9 cellular contexts compared by ENCODE assay signal in the genomic region with DNA sequence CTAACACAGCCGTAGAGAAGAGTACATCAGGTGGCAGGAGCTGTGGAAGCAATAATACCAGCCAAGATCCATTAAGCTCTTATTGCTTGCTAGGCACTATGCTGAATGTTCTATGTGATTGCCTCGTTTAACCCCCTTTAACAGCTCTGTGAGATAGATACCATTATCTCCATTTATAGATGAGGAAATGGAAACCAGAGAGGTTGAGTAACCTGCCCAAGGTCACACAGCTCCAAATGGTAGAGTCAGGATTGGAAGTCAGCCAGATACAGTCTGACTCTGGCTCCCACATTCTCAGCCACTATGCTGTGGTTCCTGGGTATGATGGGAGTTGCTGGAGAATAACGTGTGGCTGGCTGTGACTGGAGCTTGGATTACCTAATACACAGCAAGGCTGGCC.
"Had no signal": no experiment of that assay in that cellular context is flagged by ENCODE, and none has a peak within 500 bp of the region (broad histone marks: within the 10 kb centered on the region; RNA-seq: fewer than 3 reads in every experiment).

No MANE protein-coding gene starts in this region.

- H3K9ac ChIP-seq: KMS-11 had no signal

- H3K4me3 ChIP-seq: GM23338, HAP-1 had no signal

- DNase-seq: H7, HFFc6, IMR-90, Karpas-422, KBM-7 had no signal

- ATAC-seq: GM23338, HCT116 had no signal

- H3K9me3 ChIP-seq: HAP-1 had no signal

- H3K27ac ChIP-seq: KMS-11 had no signal

- H3K4me2 ChIP-seq: GM23338, KMS-11 had no signal

- H3K36me3 ChIP-seq: HAP-1 had no signal

- H3K4me1 ChIP-seq: HAP-1 had no signal
